In the genomic region with DNA sequence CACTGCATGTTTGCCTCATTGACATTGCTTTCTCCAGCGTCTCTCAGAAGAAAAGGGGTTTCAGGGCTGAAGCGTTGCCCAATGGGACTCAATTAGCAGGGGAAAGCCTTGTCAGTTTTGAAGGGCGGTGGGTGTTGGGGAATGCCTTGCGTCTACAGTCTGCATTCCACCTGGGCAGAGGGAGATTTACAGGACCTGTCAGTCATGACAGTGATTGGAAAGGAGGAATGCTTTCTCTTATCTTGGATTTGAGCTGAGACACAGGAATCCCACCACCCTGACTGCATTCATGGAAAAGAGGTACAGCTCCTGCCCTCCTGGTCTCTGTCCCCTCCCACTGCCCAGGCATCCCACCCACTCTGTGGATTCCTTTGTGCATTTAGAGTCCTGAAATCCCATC, we compare ENCODE assay signal across 26 cellular contexts.
"Had no signal": no experiment of that assay in that cellular context is flagged by ENCODE, and none has a peak within 500 bp of the region (broad histone marks: within the 10 kb centered on the region; RNA-seq: fewer than 3 reads in every experiment).

No MANE protein-coding gene starts in this region.

- H3K4me1 Mint-ChIP-seq: memory B cell; naive thymus-derived CD8-positive, alpha-beta T cell; stimulated activated effector memory CD8-positive, alpha-beta T cell treated with anti-CD3 and anti-CD28 coated beads, Interleukin-12 subunit alpha, Interleukin-12 subunit beta, amount 100 ng/mL, for 72 hours had no signal

- H3K27ac Mint-ChIP-seq: endodermal cell; memory B cell; naive thymus-derived CD8-positive, alpha-beta T cell; progenitor cell of endocrine pancreas; stimulated activated effector memory CD8-positive, alpha-beta T cell treated with anti-CD3 and anti-CD28 coated beads, Interleukin-12 subunit alpha, Interleukin-12 subunit beta, amount 100 ng/mL, for 72 hours; stimulated activated naive CD8-positive, alpha-beta T cell treated with anti-CD3 and anti-CD28 coated beads, Interleukin-15, Interleukin-2, amounts not matched to agents 100 ng/mL and 50 ng/mL, for 24 hours had no signal

- H3K9me3 Mint-ChIP-seq: endodermal cell; memory B cell; naive thymus-derived CD8-positive, alpha-beta T cell; neural crest cell; stimulated activated effector memory CD8-positive, alpha-beta T cell treated with anti-CD3 and anti-CD28 coated beads, Interleukin-12 subunit alpha, Interleukin-12 subunit beta, amount 100 ng/mL, for 72 hours; stimulated activated naive CD8-positive, alpha-beta T cell treated with anti-CD3 and anti-CD28 coated beads, Interleukin-15, Interleukin-2, amounts not matched to agents 100 ng/mL and 50 ng/mL, for 24 hours had no signal

- H3K27ac ChIP-seq: coronary artery, foreskin keratinocyte, heart right ventricle, left ventricle myocardium inferior, lower lobe of right lung, pancreas, tibial artery, upper lobe of right lung, vagina had no signal

- DNase-seq: effector CD4-positive, alpha-beta T cell; endodermal cell; erythroblast; foreskin keratinocyte; heart right ventricle; hypothalamus; left ventricle myocardium inferior; lower lobe of right lung; mucosa of descending colon; naive thymus-derived CD8-positive, alpha-beta T cell; occipital lobe; pancreas; right cardiac atrium; stimulated activated CD4-positive, alpha-beta T cell treated with anti-CD3 and anti-CD28 coated beads, Interleukin-4, amount 100 ng/mL, for 1 hour; stimulated activated CD8-positive, alpha-beta memory T cell treated with anti-CD3 and anti-CD28 coated beads, Interleukin-4, amount 100 ng/mL, for 48 hours; upper lobe of right lung had no signal

- H3K27me3 ChIP-seq: foreskin keratinocyte, pancreas, tibial artery, upper lobe of right lung, vagina had no signal

- H3K9me3 ChIP-seq: heart right ventricle, left ventricle myocardium inferior, lower lobe of right lung, mucosa of descending colon, pancreas, tibial artery, upper lobe of right lung, vagina had no signal

- ATAC-seq: foreskin keratinocyte; heart right ventricle; lower lobe of right lung; mucosa of descending colon; naive thymus-derived CD8-positive, alpha-beta T cell; pancreas; right cardiac atrium; stimulated activated effector memory CD8-positive, alpha-beta T cell treated with anti-CD3 and anti-CD28 coated beads, Interleukin-12 subunit alpha, Interleukin-12 subunit beta, amount 100 ng/mL, for 72 hours; upper lobe of right lung had no signal

- H3K4me1 ChIP-seq: lower lobe of right lung, pancreas, upper lobe of right lung had no signal

- H3K36me3 Mint-ChIP-seq: memory B cell; naive thymus-derived CD8-positive, alpha-beta T cell; stimulated activated effector memory CD8-positive, alpha-beta T cell treated with anti-CD3 and anti-CD28 coated beads, Interleukin-12 subunit alpha, Interleukin-12 subunit beta, amount 100 ng/mL, for 72 hours had no signal

- FAIRE-seq: endothelial cell of umbilical vein, keratinocyte, pancreas had no signal

- H3K36me3 ChIP-seq: heart right ventricle, left ventricle myocardium inferior, lower lobe of right lung, pancreas, tibial artery, upper lobe of right lung, vagina had no signal

- H3K4me3 ChIP-seq: coronary artery, heart right ventricle, left ventricle myocardium inferior, lower lobe of right lung, mucosa of descending colon, pancreas, tibial artery, upper lobe of right lung, vagina had no signal

- H3K4me3 Mint-ChIP-seq: endodermal cell; memory B cell; naive thymus-derived CD8-positive, alpha-beta T cell; neural crest cell; stimulated activated effector memory CD8-positive, alpha-beta T cell treated with anti-CD3 and anti-CD28 coated beads, Interleukin-12 subunit alpha, Interleukin-12 subunit beta, amount 100 ng/mL, for 72 hours; stimulated activated naive CD8-positive, alpha-beta T cell treated with anti-CD3 and anti-CD28 coated beads, Interleukin-15, Interleukin-2, amounts not matched to agents 100 ng/mL and 50 ng/mL, for 24 hours had no signal
